Comparison of ENCODE assay signal across 8 cellular contexts in the genomic region with DNA sequence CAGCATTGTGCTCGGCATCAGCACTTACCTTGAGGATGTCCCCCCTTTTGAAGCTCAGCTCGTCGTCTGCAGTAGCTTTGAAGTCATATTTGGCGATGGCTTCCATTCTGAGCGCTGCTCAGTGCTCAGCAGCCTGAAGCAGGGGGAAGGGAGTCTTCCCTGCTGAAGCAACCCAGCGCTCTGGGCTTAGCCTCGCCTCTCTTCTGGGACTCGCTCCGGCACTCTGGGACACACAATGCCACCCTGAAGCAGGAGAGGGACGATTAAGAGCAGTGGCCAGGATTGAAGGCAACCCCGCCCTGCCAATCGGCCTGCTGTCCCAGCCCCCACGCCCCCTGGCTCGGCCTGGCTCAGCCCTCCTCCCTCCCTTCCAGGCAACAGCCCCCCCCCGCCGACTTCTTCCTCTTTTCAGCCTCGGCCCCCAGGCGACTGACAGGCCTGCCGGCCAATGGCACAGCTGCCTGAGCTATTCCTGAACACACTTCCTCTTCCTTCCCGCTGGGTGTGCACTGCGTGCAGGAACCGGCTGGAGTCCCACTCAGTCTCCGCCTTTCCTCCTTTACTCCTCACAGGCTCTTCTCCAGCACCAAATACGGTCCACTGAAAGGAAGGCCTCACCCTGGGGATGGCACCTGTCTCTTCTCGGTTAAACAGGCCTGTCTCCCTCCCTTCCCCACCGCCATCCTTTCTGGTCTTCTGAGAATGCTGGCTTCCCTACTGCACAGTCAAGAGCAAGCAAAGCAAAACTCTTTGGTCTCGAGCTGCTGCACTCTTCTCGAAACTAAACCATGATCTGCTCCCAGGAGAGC. TPM values are rescaled to one million over a fixed set of nuclear protein-coding genes. Genes with fewer than 3 reads are reported as not detected.
DNase-seq lines count a peak whose midpoint lies in the region; ATAC-seq and TF ChIP-seq lines count a peak whose summit lies in the region.

No MANE protein-coding gene starts in this region.

- ATAC-seq in HG03135 (IDR thresholded peaks at IDR 0.05; ENCODE audit: unreplicated experiment) (peak; percentile 79), activated B cell treated with CpG ODN at 0.5 μM for 24 hours (ENCODE audit: low read depth) (peak; percentile 96)

- peak overlapping the region; percentile 92 for H3K4me3 Mint-ChIP-seq in activated B cell treated with CpG ODN at 0.5 μM for 24 hours

- peak; percentile 64 for DNase-seq in NK-92 treated with Interleukin-12 subunit alpha and Interleukin-12 subunit beta, amount 100 ng/mL, for 24 hours (lab: John Stamatoyannopoulos, UW)
- DNase-seq in NK-92 (lab: John Stamatoyannopoulos, UW; ENCODE audit: unreplicated experiment) (no peak), NCI-H2227 (lab: John Stamatoyannopoulos, UW; ENCODE audit: unreplicated experiment) (peak; percentile 99), activated B cell treated with CpG ODN at 0.5 μM for 24 hours (peak; percentile 84), caudate nucleus (lab: John Stamatoyannopoulos, UW) (peak; percentile 70 to 99 (median 97)), inferior parietal cortex (ENCODE audit: extremely low spot score) (peak; percentile 97), smooth muscle cell of the brain vasculature (ENCODE audit: low read depth, low spot score) (peak; percentile 96)

- TF ChIP-seq CTCF in activated B cell treated with CpG ODN at 0.5 μM for 24 hours (IDR thresholded peaks at IDR 0.05): no peak

- H3K27ac Mint-ChIP-seq in activated B cell treated with CpG ODN at 0.5 μM for 24 hours: peak overlapping the region; percentile 88

- peak overlapping the region; percentile 94 for H3K27ac ChIP-seq in caudate nucleus (ENCODE audit: low read depth, low read length)

- POLR2A ChIA-PET in activated B cell treated with CpG ODN at 0.5 μM for 24 hours (lab: Charles Lee): interaction anchor here (0.5 to 5.9 kb wide), 19 partner anchors 11 to 386 kb away, joined by 3 to 43 read pairs (median 6); a partner anchor contains a TSS

- peaks cover 84% of the 10 kb centered on the region for H3K4me1 Mint-ChIP-seq in activated B cell treated with CpG ODN at 0.5 μM for 24 hours

- CTCF ChIA-PET in activated B cell treated with CpG ODN at 0.5 μM for 24 hours (lab: Charles Lee): interaction anchor here (0.6 to 3.1 kb wide), 14 partner anchors 8 to 189 kb away, joined by 3 to 25 read pairs (median 4); a partner anchor contains a TSS

- no peaks in the 10 kb centered on the region for H3K9me3 Mint-ChIP-seq in activated B cell treated with CpG ODN at 0.5 μM for 24 hours

- no peaks in the 10 kb centered on the region for H3K27me3 Mint-ChIP-seq in activated B cell treated with CpG ODN at 0.5 μM for 24 hours

- intact Hi-C loops in activated B cell treated with CpG ODN at 0.5 μM for 24 hours (cut with micrococcal nuclease): loop anchor here (1.0 to 5.0 kb wide), 5 partner anchors 10 to 104 kb away; a partner anchor contains a TSS

- H3K36me3 Mint-ChIP-seq in activated B cell treated with CpG ODN at 0.5 μM for 24 hours (ENCODE audit: low read depth): peaks cover 72% of the 10 kb centered on the region

RNA-seq across cellular contexts. Expression of a gene that starts 11.8 kb away (rescaled TPM):
- 307 and 320 TPM in 2 replicates for total RNA-seq in activated B cell treated with CpG ODN at 0.5 μM for 24 hours
